In genomic region chr4:16893141-16893571, GRCh38 we compare ENCODE assay signal across 11 cellular contexts. TPM values are rescaled to one million over a fixed set of nuclear protein-coding genes. Genes with fewer than 3 reads are reported as not detected.
DNase-seq lines count a peak whose midpoint lies in the region; ATAC-seq, FAIRE-seq and TF ChIP-seq lines count a peak whose summit lies in the region.
"Had no signal": no experiment of that assay in that cellular context is flagged by ENCODE, and none has a peak within 500 bp of the region (broad histone marks: within the 10 kb centered on the region; RNA-seq: fewer than 3 reads in every experiment).

No MANE protein-coding gene starts in this region.

- H3K4me3 Mint-ChIP-seq in astrocyte (ENCODE audit: unreplicated experiment) = no peak overlapping the region

- H3K27me3 Mint-ChIP-seq in astrocyte (ENCODE audit: low read depth, unreplicated experiment) = no peaks in the 10 kb centered on the region

- H3K36me3 Mint-ChIP-seq in astrocyte (ENCODE audit: low read depth, unreplicated experiment) = no peaks in the 10 kb centered on the region

- H4K20me1 ChIP-seq in astrocyte (ENCODE audit: insufficient read depth, low read length) = no peaks in the 10 kb centered on the region

- peak overlapping the region; percentile 61 for H3K9ac ChIP-seq in astrocyte (ENCODE audit: low read length)

- H3K4me1 ChIP-seq in left ventricle myocardium inferior (peaks cover 45% of the 10 kb centered on the region), astrocyte (ENCODE audit: insufficient read depth, low read length) (peaks cover 18% of the 10 kb centered on the region), lower lobe of right lung (peaks cover 17% of the 10 kb centered on the region), uterus (peaks cover 0 to 6% of the 10 kb centered on the region in 2 donors)

- peaks cover 25% of the 10 kb centered on the region for H3K27me3 ChIP-seq in left ventricle myocardium inferior (ENCODE audit: low read depth)
- no peaks in the 10 kb centered on the region for H3K27me3 ChIP-seq in astrocyte (ENCODE audit: insufficient read depth, low read length)
- H3K27me3 ChIP-seq in lower lobe of right lung (ENCODE audit: low read depth) = no peaks in the 10 kb centered on the region
- no peaks in the 10 kb centered on the region for H3K27me3 ChIP-seq in uterus

- no peak for TF ChIP-seq POLR2A in uterus (IDR thresholded peaks at IDR 0.05)

- no peaks in the 10 kb centered on the region for H3K9me3 ChIP-seq in left ventricle myocardium inferior (replicated peaks)
- no peaks in the 10 kb centered on the region for H3K9me3 ChIP-seq in astrocyte (ENCODE audit: insufficient read depth, low read depth, low read length)
- no peaks in the 10 kb centered on the region for H3K9me3 ChIP-seq in lower lobe of right lung
- H3K9me3 ChIP-seq in uterus = no peaks in the 10 kb centered on the region

- DNase-seq in left ventricle myocardium inferior (no peak), cardiac septum (ENCODE audit: low spot score) (no peak), astrocyte (ENCODE audit: low read depth) (peak; percentile 69), lower lobe of right lung (no peak), uterus (no peak), NCI-H1436 (lab: John Stamatoyannopoulos, UW) (no peak), posterior cingulate gyrus (no peak)
- DNase-seq: dermis blood vessel endothelial cell, GOT3, NCI-H1930 had no signal

- H3K27ac ChIP-seq in left ventricle myocardium inferior (replicated peaks) = peak overlapping the region; percentile 85
- peak overlapping the region; percentile 55 for H3K27ac ChIP-seq in astrocyte (ENCODE audit: low read depth, low read length)
- peak overlapping the region; percentile 73 for H3K27ac ChIP-seq in lower lobe of right lung
- H3K27ac ChIP-seq in uterus = peak overlapping the region; percentile 87 to 89

- H3K4me2 ChIP-seq in astrocyte (ENCODE audit: low read length) = peak overlapping the region; percentile 80

- peak; percentile 59 for FAIRE-seq in astrocyte (lab: Jason Lieb, UNC)

- no peaks in the 10 kb centered on the region for H3K9me3 Mint-ChIP-seq in astrocyte (ENCODE audit: unreplicated experiment)

- H2AFZ ChIP-seq in astrocyte (ENCODE audit: low read depth, low read length) = no peak overlapping the region

- H3K79me2 ChIP-seq in astrocyte (ENCODE audit: insufficient read depth, low read length) = peaks cover 27% of the 10 kb centered on the region

- H3K27ac Mint-ChIP-seq in astrocyte (ENCODE audit: unreplicated experiment) = peak overlapping the region; percentile 90

- peak overlapping the region; percentile 73 for H3K4me3 ChIP-seq in left ventricle myocardium inferior
- H3K4me3 ChIP-seq in astrocyte (ENCODE audit: insufficient read depth, low read depth, low read length) = peak overlapping the region; percentile 7
- H3K4me3 ChIP-seq in lower lobe of right lung = peak overlapping the region; percentile 58
- H3K4me3 ChIP-seq in uterus = peak overlapping the region; percentile 10 to 27

- H3K36me3 ChIP-seq in left ventricle myocardium inferior = no peaks in the 10 kb centered on the region
- H3K36me3 ChIP-seq in astrocyte (ENCODE audit: insufficient read depth, low read length) = no peaks in the 10 kb centered on the region
- H3K36me3 ChIP-seq in lower lobe of right lung = no peaks in the 10 kb centered on the region
- H3K36me3 ChIP-seq in uterus = no peaks in the 10 kb centered on the region

- ATAC-seq in lower lobe of right lung (no peak), HG03097 (IDR thresholded peaks at IDR 0.05; ENCODE audit: low FRiP score, unreplicated experiment) (no peak)

- TF ChIP-seq CTCF in left ventricle myocardium inferior (IDR thresholded peaks at IDR 0.05; ENCODE audit: borderline replicate concordance) (no peak), astrocyte (IDR thresholded peaks at IDR 0.05; ENCODE audit: insufficient read depth, low read depth, low read length) (no peak), lower lobe of right lung (IDR thresholded peaks at IDR 0.05) (no peak), uterus (IDR thresholded peaks at IDR 0.05) (no peak)

- intact Hi-C loops in left ventricle myocardium inferior (cut with micrococcal nuclease) (no loop called here), cardiac septum (cut with DNase I) (loop anchor here (5.0 kb wide), 1 partner anchor 36 kb away; no protein-coding TSS in a partner anchor), lower lobe of right lung (cut with DNase I) (no loop called here), uterus (cut with DNase I; ENCODE audit: low total_unique reads) (loop anchor here (10.0 kb wide), 1 partner anchor 128 kb away; no protein-coding TSS in a partner anchor), posterior cingulate gyrus (cut with DNase I) (no loop called here)

- H3K4me1 Mint-ChIP-seq in astrocyte (ENCODE audit: low read depth, unreplicated experiment) = peaks cover 34% of the 10 kb centered on the region

RNA-seq across cellular contexts. Expression of gene LDB2, which starts 5.3 kb away (rescaled TPM):
- total RNA-seq in left ventricle myocardium inferior = 29.6 TPM
- 33.3 TPM for total RNA-seq in cardiac septum
- 4.9 and 9.4 TPM in 2 replicates for total RNA-seq in astrocyte
- 113 TPM for total RNA-seq in lower lobe of right lung
- total RNA-seq in uterus = 100 to 1,000 TPM in 2 of 4 donors, 10 to 100 TPM in 2; 48.8 to 298 (median 152) TPM

Comparison
In these comparisons a context has a peak if more than half of its experiments do, and no peak if none do; other contexts are left out.
1. intact Hi-C loops: an anchor here in cardiac septum (5.0 kb wide) and uterus (10.0 kb wide); none called in left ventricle myocardium inferior, lower lobe of right lung and posterior cingulate gyrus.
2. H3K4me3 ChIP-seq: peak in every context shown above with its lines; median percentile 73 in left ventricle myocardium inferior; 58 in lower lobe of right lung; 18 in uterus; 7 in astrocyte.